ENCODE assay signal across 17 cellular contexts in the genomic region with DNA sequence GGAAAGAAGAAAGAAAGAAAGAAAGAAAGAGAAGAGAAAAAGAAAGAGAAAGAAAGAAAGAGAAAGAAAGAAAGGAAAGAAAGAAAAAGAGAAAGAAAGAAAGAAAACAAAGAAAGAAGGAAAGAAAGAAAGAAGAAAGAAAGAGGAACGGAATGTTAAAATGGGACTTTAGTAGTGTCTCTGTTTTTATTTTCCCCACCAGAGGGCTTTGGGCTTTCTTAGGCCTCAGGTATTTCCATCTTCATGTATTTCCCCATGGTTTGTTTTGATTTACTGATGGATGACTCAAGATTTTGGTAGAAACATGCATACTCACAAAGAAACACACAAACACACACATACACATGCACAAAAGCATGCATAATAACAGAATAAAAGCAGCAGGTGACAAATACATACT.
DNase-seq lines count a peak whose midpoint lies in the region; ATAC-seq, FAIRE-seq and TF ChIP-seq lines count a peak whose summit lies in the region.
"Had no signal": no experiment of that assay in that cellular context is flagged by ENCODE, and none has a peak within 500 bp of the region (broad histone marks: within the 10 kb centered on the region; RNA-seq: fewer than 3 reads in every experiment).

No MANE protein-coding gene starts in this region.

- ATAC-seq in K562 (no peak), GM21723 (IDR thresholded peaks at IDR 0.05; ENCODE audit: unreplicated experiment) (no peak)

- no peak for TF ChIP-seq EP300 in K562 (IDR thresholded peaks at IDR 0.05; ENCODE audit: low read length)

- WGBS in K562 (ENCODE audit: insufficient coverage, low coverage, missing lambda C conversion rate), result no CpG with 5 or more reads among the region's 1 CpG

- no peak overlapping the region for H3K4me3 ChIP-seq in HEK293 (ENCODE audit: low read depth, low read length)
- H3K4me3 ChIP-seq in K562, result no peak overlapping the region

- TF ChIP-seq CTCF in HEK293 (tag by site-specific recombination; IDR thresholded peaks at IDR 0.05) (no peak), K562 (IDR thresholded peaks at IDR 0.05 in 2 of 3, conservative IDR thresholded peaks at IDR 0.05 in 1 of 3; ENCODE audit: insufficient read depth in 2 of 3, low read depth in 1 of 3, low read length in 3 of 3) (no peak), progenitor cell of endocrine pancreas (IDR thresholded peaks at IDR 0.05; ENCODE audit: unreplicated experiment) (peak; percentile 15)

- TF ChIP-seq RAD21 in K562 (CRISPR knock-in tag; conservative IDR thresholded peaks at IDR 0.05 in 1 of 2, IDR thresholded peaks at IDR 0.05 in 1 of 2), result no peak

- no peak for FAIRE-seq in K562 (lab: Jason Lieb, UNC)
- FAIRE-seq: GM12891 had no signal

- no peak overlapping the region for H3K9ac ChIP-seq in K562 (ENCODE audit: insufficient read depth in 1 of 2, low read depth in 2 of 2, low read length in 2 of 2)

- POLR2A ChIA-PET in HEK293 (lab: Yijun Ruan, JAX) (no interaction called here), K562 (lab: Yijun Ruan, JAX) (no interaction called here)

- H3K27ac ChIP-seq in HEK293 (ENCODE audit: extremely low read depth, low read depth, low read length), result no peak overlapping the region
- no peak overlapping the region for H3K27ac ChIP-seq in K562 (ENCODE audit: extremely low read depth, low read depth, low read length)

- H3K9me3 ChIP-seq in HEK293 (ENCODE audit: control insufficient read depth, insufficient read depth, low read depth, low read length) (no peaks in the 10 kb centered on the region), K562 (replicated peaks; ENCODE audit: control insufficient read depth, insufficient read depth, low read depth, low read length) (no peaks in the 10 kb centered on the region)
- H3K9me3 ChIP-seq: BE2C had no signal

- H3K27me3 Mint-ChIP-seq in progenitor cell of endocrine pancreas, result no peaks in the 10 kb centered on the region
- H3K27me3 Mint-ChIP-seq: CD4-positive, CD25-positive, alpha-beta regulatory T cell had no signal

- no peak overlapping the region for H3K4me3 Mint-ChIP-seq in progenitor cell of endocrine pancreas (ENCODE audit: low read depth)
- H3K4me3 Mint-ChIP-seq: CD4-positive, CD25-positive, alpha-beta regulatory T cell had no signal

- no peaks in the 10 kb centered on the region for H3K27me3 ChIP-seq in K562 (ENCODE audit: control insufficient read depth in 2 of 2, insufficient read depth in 2 of 2, low read length in 2 of 2)
- H3K27me3 ChIP-seq: BE2C had no signal

- CTCF ChIA-PET in HEK293 (lab: Yijun Ruan, JAX) (interaction anchor here (1.0 kb wide), 1 partner anchor 606 kb away, joined by 3 read pairs; no protein-coding TSS in a partner anchor), K562 (lab: Yijun Ruan, JAX; ENCODE audit: low intra/inter-chr PET ratio) (no interaction called here)

- H3K9me1 ChIP-seq in K562 (ENCODE audit: control insufficient read depth, insufficient read depth, low read length), result no peaks in the 10 kb centered on the region

- H3K9me3 Mint-ChIP-seq in progenitor cell of endocrine pancreas (ENCODE audit: low read depth), result peaks cover 19% of the 10 kb centered on the region

- no peak overlapping the region for H3K4me2 ChIP-seq in K562 (ENCODE audit: insufficient read depth, low read length)

- H2AFZ ChIP-seq in K562 (ENCODE audit: low read depth, low read length), result no peak overlapping the region

- peak; percentile 2 for DNase-seq in NCI-H226
- no peak for DNase-seq in K562 (ENCODE audit: extremely low read depth in 1 of 4, low spot score in 3 of 4)
- DNase-seq in progenitor cell of endocrine pancreas (ENCODE audit: low spot score, unreplicated experiment), result no peak
- no peak for DNase-seq in GDM1 (lab: John Stamatoyannopoulos, UW)
- no peak for DNase-seq in hypothalamus (lab: John Stamatoyannopoulos, UW)
- DNase-seq: BE2C; CD4-positive, CD25-positive, alpha-beta regulatory T cell; DND-41; NCI-H1105 treated with DMSO at 0.1 percent for 48 hours; NCI-H2029 treated with DMSO at 0.1 percent for 48 hours; NCI-H524 treated with DMSO at 0.1 percent for 48 hours; NCI-H82; RPMI8226; SHP77 had no signal

- TF ChIP-seq POLR2A in K562 (conservative IDR thresholded peaks at IDR 0.05), result no peak

- no peaks in the 10 kb centered on the region for H3K36me3 ChIP-seq in HEK293 (ENCODE audit: control insufficient read depth in 2 of 2, insufficient read depth in 1 of 2, low read length in 2 of 2)
- no peaks in the 10 kb centered on the region for H3K36me3 ChIP-seq in K562 (ENCODE audit: control insufficient read depth, insufficient read depth, low read length)
- H3K36me3 ChIP-seq: BE2C had no signal

- BruUV-seq in K562 (replicated peaks; lab: Mats Ljungman, UMichigan), result no TSS peak

- peaks cover 1% of the 10 kb centered on the region for H3K4me1 Mint-ChIP-seq in progenitor cell of endocrine pancreas (ENCODE audit: low read depth)
- H3K4me1 Mint-ChIP-seq: CD4-positive, CD25-positive, alpha-beta regulatory T cell had no signal

- H4K20me1 ChIP-seq in K562 (replicated peaks; ENCODE audit: control insufficient read depth, insufficient read depth, low read length), result no peaks in the 10 kb centered on the region

- H3K36me3 Mint-ChIP-seq in progenitor cell of endocrine pancreas (ENCODE audit: insufficient read depth), result no peaks in the 10 kb centered on the region
- H3K36me3 Mint-ChIP-seq: CD4-positive, CD25-positive, alpha-beta regulatory T cell had no signal

- H3K4me1 ChIP-seq in HEK293 (ENCODE audit: control insufficient read depth, insufficient read depth, low read length) (no peaks in the 10 kb centered on the region), K562 (replicated peaks in 1 of 2; ENCODE audit: control insufficient read depth in 2 of 2, insufficient read depth in 2 of 2, low read length in 2 of 2) (no peaks in the 10 kb centered on the region)
- H3K4me1 ChIP-seq: BE2C had no signal

- in situ Hi-C loops in K562 (cut with MboI), result no loop called here

- intact Hi-C loops in K562 (cut with micrococcal nuclease), result no loop called here

- no peak overlapping the region for H3K27ac Mint-ChIP-seq in progenitor cell of endocrine pancreas
- H3K27ac Mint-ChIP-seq: CD4-positive, CD25-positive, alpha-beta regulatory T cell had no signal

- no peaks in the 10 kb centered on the region for H3K79me2 ChIP-seq in K562 (ENCODE audit: control insufficient read depth, insufficient read depth, low read length)

TF ChIP-seq in HEK293, 187 proteins besides CTCF, POLR2A, EP300 and RAD21:
- TF ChIP-seq BCL11A (tag by site-specific recombination; IDR thresholded peaks at IDR 0.05; ENCODE audit: low read depth) (no peak), ZSCAN4 (tag by site-specific recombination; IDR thresholded peaks at IDR 0.05) (peak; percentile 80)

TF ChIP-seq in K562, 482 proteins besides CTCF, POLR2A, EP300 and RAD21 (continues in another document):
- no peak for TF ChIP-seq DACH1 (IDR thresholded peaks at IDR 0.05; ENCODE audit: partially characterized antibody)
- TF ChIP-seq, protein P1, sequence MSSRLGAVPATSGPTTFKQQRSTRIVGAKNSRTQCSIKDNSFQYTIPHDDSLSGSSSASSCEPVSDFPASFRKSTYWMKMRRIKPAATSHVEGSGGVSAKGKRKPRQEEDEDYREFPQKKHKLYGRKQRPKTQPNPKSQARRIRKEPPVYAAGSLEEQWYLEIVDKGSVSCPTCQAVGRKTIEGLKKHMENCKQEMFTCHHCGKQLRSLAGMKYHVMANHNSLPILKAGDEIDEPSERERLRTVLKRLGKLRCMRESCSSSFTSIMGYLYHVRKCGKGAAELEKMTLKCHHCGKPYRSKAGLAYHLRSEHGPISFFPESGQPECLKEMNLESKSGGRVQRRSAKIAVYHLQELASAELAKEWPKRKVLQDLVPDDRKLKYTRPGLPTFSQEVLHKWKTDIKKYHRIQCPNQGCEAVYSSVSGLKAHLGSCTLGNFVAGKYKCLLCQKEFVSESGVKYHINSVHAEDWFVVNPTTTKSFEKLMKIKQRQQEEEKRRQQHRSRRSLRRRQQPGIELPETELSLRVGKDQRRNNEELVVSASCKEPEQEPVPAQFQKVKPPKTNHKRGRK (tag; IDR thresholded peaks at IDR 0.05), result peak; percentile 48; the same call in 1 of the 2 replicates
